ENCODE assay signal across 20 cellular contexts in genomic region chr2:129428086-129428660, GRCh38.
"Had no signal": no experiment of that assay in that cellular context is flagged by ENCODE, and none has a peak within 500 bp of the region (broad histone marks: within the 10 kb centered on the region; RNA-seq: fewer than 3 reads in every experiment).

No MANE protein-coding gene starts in this region.

- H3K4me1 ChIP-seq: colonic mucosa, heart right ventricle, left ventricle myocardium inferior, prostate gland, suprapubic skin, transverse colon, uterus had no signal

- H3K36me3 ChIP-seq: colonic mucosa, heart right ventricle, left ventricle myocardium inferior, prostate gland, suprapubic skin, transverse colon, uterus had no signal

- H3K9me3 ChIP-seq: colonic mucosa, heart right ventricle, prostate gland, suprapubic skin, transverse colon, uterus had no signal

- H3K27me3 ChIP-seq: colonic mucosa, suprapubic skin, transverse colon, uterus had no signal

- ATAC-seq: activated CD8-positive, alpha-beta T cell treated with anti-CD3 and anti-CD28 coated beads, Interleukin-2, amount 10 ng/mL, durations not matched to agents 7 days and 5 days; activated T-cell treated with anti-CD3 and anti-CD28 coated beads, Interleukin-2, amount 50 U/mL, for 4 hours; heart right ventricle; right cardiac atrium; stimulated activated naive CD8-positive, alpha-beta T cell treated with anti-CD3 and anti-CD28 coated beads, Interleukin-15, amount 100 ng/mL, for 72 hours had no signal

- DNase-seq: activated CD4-positive, alpha-beta T cell treated with anti-CD3 and anti-CD28 coated beads, Interleukin-2, amount 10 ng/mL, durations not matched to agents 24 days and 14 days; activated CD4-positive, CD25-positive, alpha-beta regulatory T cell; activated CD8-positive, alpha-beta T cell treated with anti-CD3 and anti-CD28 coated beads, Interleukin-2, amount 10 ng/mL, durations not matched to agents 7 days and 5 days; activated naive CD4-positive, alpha-beta T cell treated with anti-CD3 and anti-CD28 coated beads for 36 hours; activated T-cell treated with anti-CD3 and anti-CD28 coated beads, Interleukin-2, amount 50 U/mL, for 4 hours; colonic mucosa; erythroblast; heart right ventricle; kidney glomerular epithelial cell; left ventricle myocardium inferior; mammary epithelial cell; nephron progenitor cell; right cardiac atrium; stimulated activated naive CD8-positive, alpha-beta T cell treated with anti-CD3 and anti-CD28 coated beads, Interleukin-15, amount 100 ng/mL, for 72 hours; T1000; transverse colon; uterus had no signal

- H3K4me3 ChIP-seq: colonic mucosa, heart right ventricle, left ventricle myocardium inferior, prostate gland, skin epidermis, suprapubic skin, transverse colon, uterus had no signal

- H3K27ac ChIP-seq: colonic mucosa, heart right ventricle, left ventricle myocardium inferior, prostate gland, skin epidermis, suprapubic skin, transverse colon, uterus had no signal
